ENCODE assay signal across 12 cellular contexts in the genomic region with DNA sequence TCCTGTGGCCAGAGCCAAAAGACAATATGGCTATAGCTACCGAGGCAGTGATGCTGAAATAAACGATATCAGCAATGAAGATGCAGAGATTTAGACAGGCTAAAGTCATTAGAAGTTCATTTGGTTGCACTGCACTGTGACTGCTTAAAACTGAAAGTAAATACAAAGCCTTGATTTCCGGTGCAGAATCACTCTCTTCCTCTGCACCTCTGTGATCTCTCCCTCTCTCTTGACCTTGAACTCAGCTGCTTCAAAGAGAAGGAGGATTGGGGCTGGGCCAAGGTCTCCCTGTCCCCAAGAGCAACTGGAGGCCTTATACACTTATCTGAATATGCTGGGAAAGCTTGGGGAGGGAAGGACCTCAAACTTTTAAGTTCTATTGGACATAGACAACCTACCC. TPM values are rescaled to one million over a fixed set of nuclear protein-coding genes. Genes with fewer than 3 reads are reported as not detected.
A peak's percentile ranks its signal among the peaks of the same experiment; 100 is the strongest.
DNase-seq lines count a peak whose midpoint lies in the region; ATAC-seq, FAIRE-seq and TF ChIP-seq lines count a peak whose summit lies in the region.
"Had no signal": no experiment of that assay in that cellular context is flagged by ENCODE, and none has a peak within 500 bp of the region (broad histone marks: within the 10 kb centered on the region; RNA-seq: fewer than 3 reads in every experiment).

No MANE protein-coding gene starts in this region.

- peaks cover 16% of the 10 kb centered on the region for H3K4me1 ChIP-seq in CD8-positive, alpha-beta T cell (ENCODE audit: insufficient read depth, low read length)
- H3K4me1 ChIP-seq in prostate gland (replicated peaks) (no peaks in the 10 kb centered on the region), PC-3 (ENCODE audit: insufficient read depth, low read length) (peaks cover 13% of the 10 kb centered on the region)

- H3K27ac Mint-ChIP-seq in CD8-positive, alpha-beta T cell, result peak overlapping the region; percentile 88

- no peaks in the 10 kb centered on the region for H3K27me3 ChIP-seq in CD8-positive, alpha-beta T cell (ENCODE audit: insufficient read depth, low read length)
- H3K27me3 ChIP-seq in prostate gland (replicated peaks; ENCODE audit: insufficient read depth), result no peaks in the 10 kb centered on the region
- H3K27me3 ChIP-seq in PC-3 (ENCODE audit: low read length), result 0 out of 2 replicates have a peak, but pooled peaks cover under 1% of the 10 kb centered on the region
- H3K27me3 ChIP-seq: brain microvascular endothelial cell had no signal

- FAIRE-seq in GM19239 (lab: Jason Lieb, UNC) (peak; percentile 90), GM12891 (lab: Jason Lieb, UNC) (no peak)
- FAIRE-seq: TTC549 had no signal

- peak; percentile 59 for ATAC-seq in CD8-positive, alpha-beta T cell
- ATAC-seq in PC-3 (no peak), omental fat pad (ENCODE audit: low FRiP score) (no peak)

- no peaks in the 10 kb centered on the region for H4K20me1 ChIP-seq in PC-3 (ENCODE audit: low read length)

- peak overlapping the region; percentile 57 for H3K4me3 Mint-ChIP-seq in CD8-positive, alpha-beta T cell

- DNase-seq in CD8-positive, alpha-beta T cell, result peak in 3 of 7 experiments; percentile 4 to 50 (median 11)
- DNase-seq in GM19239 (ENCODE audit: insufficient read length, low spot score) (no peak), choroid plexus epithelial cell (ENCODE audit: low read depth) (peak; percentile 6), prostate gland (ENCODE audit: low spot score) (no peak), PC-3 (no peak), omental fat pad (ENCODE audit: low spot score) (no peak), GM12891 (ENCODE audit: insufficient read length, low spot score) (no peak)
- peak; percentile 76 for DNase-seq in Jurkat, Clone E6-1 (ENCODE audit: low read depth, low spot score)
- DNase-seq: brain microvascular endothelial cell had no signal

- no peak overlapping the region for H3K9ac ChIP-seq in PC-3 (ENCODE audit: low read length)

- intact Hi-C loops in CD8-positive, alpha-beta T cell (cut with DNase I, micrococcal nuclease), result no loop called here
- intact Hi-C loops in prostate gland (cut with DNase I) (no loop called here), PC-3 (cut with micrococcal nuclease) (no loop called here)

- H3K27ac ChIP-seq in CD8-positive, alpha-beta T cell (ENCODE audit: low read depth, low read length), result no peak overlapping the region
- H3K27ac ChIP-seq in prostate gland (no peak overlapping the region), PC-3 (ENCODE audit: low read length) (no peak overlapping the region)
- H3K27ac ChIP-seq: brain microvascular endothelial cell had no signal

- POLR2A ChIA-PET in CD8-positive, alpha-beta T cell (lab: Charles Lee), result no interaction called here
- POLR2A ChIA-PET in PC-3 (lab: Charles Lee; ENCODE audit: unreplicated experiment), result no interaction called here

- no peaks in the 10 kb centered on the region for H3K36me3 Mint-ChIP-seq in CD8-positive, alpha-beta T cell

- H3K9me3 ChIP-seq in CD8-positive, alpha-beta T cell (ENCODE audit: low read length), result no peaks in the 10 kb centered on the region
- H3K9me3 ChIP-seq in prostate gland (no peaks in the 10 kb centered on the region), PC-3 (ENCODE audit: low read length) (no peaks in the 10 kb centered on the region)

- H3K79me2 ChIP-seq in PC-3 (ENCODE audit: low read length), result no peaks in the 10 kb centered on the region

- WGBS in prostate gland, result 55% methylated on average over 3 of the region's 3 CpGs

- no peak for TF ChIP-seq CTCF in CD8-positive, alpha-beta T cell (IDR thresholded peaks at IDR 0.05)
- TF ChIP-seq CTCF in choroid plexus epithelial cell (conservative IDR thresholded peaks at IDR 0.05; ENCODE audit: low read depth, low read length), result no peak
- TF ChIP-seq CTCF in prostate gland (IDR thresholded peaks at IDR 0.05), result no peak
- TF ChIP-seq CTCF in PC-3 (conservative IDR thresholded peaks at IDR 0.05; ENCODE audit: low read depth, low read length), result no peak
- TF ChIP-seq CTCF in omental fat pad (IDR thresholded peaks at IDR 0.05), result no peak

- CTCF ChIA-PET in CD8-positive, alpha-beta T cell (lab: Charles Lee), result interaction anchor here (0.8 kb wide), 1 partner anchor 82 kb away, joined by 3 read pairs; no protein-coding TSS in a partner anchor
- CTCF ChIA-PET in PC-3 (lab: Charles Lee), result no interaction called here

- no peaks in the 10 kb centered on the region for H3K27me3 Mint-ChIP-seq in CD8-positive, alpha-beta T cell (ENCODE audit: low read depth)

- peaks cover 17% of the 10 kb centered on the region for H3K4me1 Mint-ChIP-seq in CD8-positive, alpha-beta T cell (ENCODE audit: low read depth)

- no peaks in the 10 kb centered on the region for H3K36me3 ChIP-seq in CD8-positive, alpha-beta T cell (ENCODE audit: insufficient read depth, low read length)
- no peaks in the 10 kb centered on the region for H3K36me3 ChIP-seq in prostate gland
- no peaks in the 10 kb centered on the region for H3K36me3 ChIP-seq in PC-3 (ENCODE audit: low read depth, low read length)
- H3K36me3 ChIP-seq: brain microvascular endothelial cell had no signal

- no peaks in the 10 kb centered on the region for H3K9me3 Mint-ChIP-seq in CD8-positive, alpha-beta T cell

- H3F3A ChIP-seq in PC-3 (ENCODE audit: low read length, unreplicated experiment), result no peaks in the 10 kb centered on the region

- no TSS peak for BruUV-seq in PC-3 (replicated peaks; lab: Mats Ljungman, UMichigan)

- no peaks in the 10 kb centered on the region for H3K9me2 ChIP-seq in PC-3 (replicated peaks; ENCODE audit: low read length)

- TF ChIP-seq POLR2A in prostate gland (IDR thresholded peaks at IDR 0.05) (no peak), GM12891 (IDR thresholded peaks at IDR 0.05; ENCODE audit: low read depth, low read length) (no peak)

- no peak overlapping the region for H2AFZ ChIP-seq in PC-3 (ENCODE audit: low read length)

- peak overlapping the region; percentile 26 for H3K4me3 ChIP-seq in CD8-positive, alpha-beta T cell (ENCODE audit: low read depth, low read length)
- H3K4me3 ChIP-seq in Jurkat, Clone E6-1 (ENCODE audit: low read length), result no peak overlapping the region
- H3K4me3 ChIP-seq in choroid plexus epithelial cell (ENCODE audit: low read depth, low read length), result no peak overlapping the region
- no peak overlapping the region for H3K4me3 ChIP-seq in prostate gland
- H3K4me3 ChIP-seq in PC-3 (ENCODE audit: low read length), result no peak overlapping the region

- no peak overlapping the region; the same call in 1 of the 2 replicates for H3K4me2 ChIP-seq in PC-3 (ENCODE audit: low read length)

TF ChIP-seq in GM12891, 5 proteins besides CTCF, POLR2A, EP300 and RAD21:
- TF ChIP-seq PAX5 (IDR thresholded peaks at IDR 0.05; ENCODE audit: insufficient read depth, low read length, severe bottlenecking) (no peak), POLR2AphosphoS5 (IDR thresholded peaks at IDR 0.05; ENCODE audit: low read depth, low read length) (no peak), POU2F2 (IDR thresholded peaks at IDR 0.05; ENCODE audit: low read depth, low read length) (no peak), SPI1 (IDR thresholded peaks at IDR 0.05; ENCODE audit: low read depth, low read length) (no peak), TAF1 (IDR thresholded peaks at IDR 0.05; ENCODE audit: low read depth, low read length) (no peak)

RNA-seq across cellular contexts. Expression of gene SPACA1, which starts 34.6 kb away (rescaled TPM):
- not detected for total RNA-seq in CD8-positive, alpha-beta T cell
- not detected for polyA plus RNA-seq in Jurkat, Clone E6-1 (2012; ENCODE audit: insufficient read depth, insufficient read length)
- total RNA-seq in prostate gland (1 to 10 TPM in 1 of 2 donors, not detected in 1; 4.5 TPM), PC-3 (2014; rRNA removed) (not detected in 2 replicates), omental fat pad (not detected)
- not detected for polyA plus RNA-seq in GM12891 (2012; ENCODE audit: low read depth, missing spikeins)
- total RNA-seq: HT-29, subcutaneous adipose tissue had no signal

Comparison
In these comparisons a context has a peak if more than half of its experiments do, and no peak if none do; other contexts are left out.
1. DNase-seq: peak in Jurkat, Clone E6-1 (single experiment) and choroid plexus epithelial cell (single experiment); none in GM19239 (single experiment), prostate gland (single experiment), PC-3 (single experiment), omental fat pad (single experiment) and GM12891 (single experiment).